1 cellular context compared by ENCODE assay signal in the genomic region with DNA sequence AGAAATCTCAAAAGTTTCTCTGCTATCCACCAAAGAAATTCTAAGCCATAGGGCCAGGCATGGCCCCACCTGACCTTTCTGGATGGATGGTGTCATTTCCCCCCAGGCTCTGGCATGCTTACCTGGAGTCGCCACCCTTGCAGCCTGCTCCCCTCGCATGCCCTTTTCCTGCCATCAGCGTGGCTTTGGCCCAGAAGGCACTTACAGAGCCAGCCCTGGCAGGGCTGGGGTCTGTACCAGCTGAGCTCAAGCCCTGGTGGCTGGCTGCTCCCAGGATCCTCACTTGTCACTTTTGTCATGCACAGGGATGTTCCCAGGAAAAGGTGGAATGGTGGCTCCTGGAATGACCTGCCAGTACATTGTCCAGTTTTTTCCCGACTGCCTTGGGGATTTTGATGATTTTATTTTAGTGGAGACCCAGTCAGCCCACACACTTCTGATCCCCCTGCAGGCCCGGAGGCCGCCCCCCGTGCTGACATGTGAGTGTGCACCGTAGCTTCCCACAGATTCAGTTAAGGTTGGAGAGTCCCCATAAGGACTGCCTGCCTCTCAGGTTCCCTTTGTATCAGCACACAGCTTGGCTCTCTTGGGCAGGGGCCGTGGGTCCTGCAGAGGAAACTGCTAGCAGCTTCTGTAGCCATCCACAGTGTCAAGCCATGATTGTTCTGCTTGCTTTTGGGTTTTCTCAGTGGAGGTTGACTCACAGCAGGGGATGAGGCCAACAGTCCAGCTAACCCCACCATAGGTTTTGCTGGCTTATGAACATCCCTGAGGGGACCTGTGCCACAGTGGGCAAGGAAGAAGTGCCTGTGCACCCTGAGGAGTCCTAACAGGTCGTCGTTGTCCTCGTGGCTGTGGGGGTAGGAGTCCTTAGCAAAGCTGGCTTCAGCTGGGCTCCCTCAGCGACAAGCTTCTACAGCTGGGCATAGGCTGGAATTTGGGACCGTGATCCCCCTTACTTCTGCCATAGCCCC.
TF ChIP-seq lines count a peak whose summit lies in the region.

No MANE protein-coding gene starts in this region.

TF ChIP-seq in A549, 52 proteins besides CTCF, POLR2A, EP300 and RAD21:
- TF ChIP-seq, protein P1, sequence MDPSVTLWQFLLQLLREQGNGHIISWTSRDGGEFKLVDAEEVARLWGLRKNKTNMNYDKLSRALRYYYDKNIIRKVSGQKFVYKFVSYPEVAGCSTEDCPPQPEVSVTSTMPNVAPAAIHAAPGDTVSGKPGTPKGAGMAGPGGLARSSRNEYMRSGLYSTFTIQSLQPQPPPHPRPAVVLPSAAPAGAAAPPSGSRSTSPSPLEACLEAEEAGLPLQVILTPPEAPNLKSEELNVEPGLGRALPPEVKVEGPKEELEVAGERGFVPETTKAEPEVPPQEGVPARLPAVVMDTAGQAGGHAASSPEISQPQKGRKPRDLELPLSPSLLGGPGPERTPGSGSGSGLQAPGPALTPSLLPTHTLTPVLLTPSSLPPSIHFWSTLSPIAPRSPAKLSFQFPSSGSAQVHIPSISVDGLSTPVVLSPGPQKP (IDR thresholded peaks at IDR 0.05; ENCODE audit: low read depth, low read length) = no peak
- TF ChIP-seq EHF (CRISPR knock-in tag; IDR thresholded peaks at IDR 0.05) (no peak), KDM5A (IDR thresholded peaks at IDR 0.05) (no peak), SREBF2 (IDR thresholded peaks at IDR 0.05) (no peak), RCOR1 (IDR thresholded peaks at IDR 0.05; ENCODE audit: low read depth, low read length) (no peak), GATA3 (IDR thresholded peaks at IDR 0.05; ENCODE audit: borderline replicate concordance) (no peak), RNF2 (IDR thresholded peaks at IDR 0.05; ENCODE audit: borderline replicate concordance, low read depth) (no peak), ZC3H11A (IDR thresholded peaks at IDR 0.05) (no peak), EHMT2 (IDR thresholded peaks at IDR 0.05; ENCODE audit: low read depth) (no peak), HOXA7 (CRISPR knock-in tag; IDR thresholded peaks at IDR 0.05) (no peak), RFX5 (IDR thresholded peaks at IDR 0.05) (no peak), NR3C1 (IDR thresholded peaks at IDR 0.05) (no peak)
- TF ChIP-seq, protein P2, sequence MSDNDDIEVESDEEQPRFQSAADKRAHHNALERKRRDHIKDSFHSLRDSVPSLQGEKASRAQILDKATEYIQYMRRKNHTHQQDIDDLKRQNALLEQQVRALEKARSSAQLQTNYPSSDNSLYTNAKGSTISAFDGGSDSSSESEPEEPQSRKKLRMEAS (IDR thresholded peaks at IDR 0.05) = no peak
- TF ChIP-seq, protein P3, sequence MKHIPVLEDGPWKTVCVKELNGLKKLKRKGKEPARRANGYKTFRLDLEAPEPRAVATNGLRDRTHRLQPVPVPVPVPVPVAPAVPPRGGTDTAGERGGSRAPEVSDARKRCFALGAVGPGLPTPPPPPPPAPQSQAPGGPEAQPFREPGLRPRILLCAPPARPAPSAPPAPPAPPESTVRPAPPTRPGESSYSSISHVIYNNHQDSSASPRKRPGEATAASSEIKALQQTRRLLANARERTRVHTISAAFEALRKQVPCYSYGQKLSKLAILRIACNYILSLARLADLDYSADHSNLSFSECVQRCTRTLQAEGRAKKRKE (CRISPR knock-in tag; IDR thresholded peaks at IDR 0.05; ENCODE audit: low read depth) = no peak
- TF ChIP-seq, protein P4, sequence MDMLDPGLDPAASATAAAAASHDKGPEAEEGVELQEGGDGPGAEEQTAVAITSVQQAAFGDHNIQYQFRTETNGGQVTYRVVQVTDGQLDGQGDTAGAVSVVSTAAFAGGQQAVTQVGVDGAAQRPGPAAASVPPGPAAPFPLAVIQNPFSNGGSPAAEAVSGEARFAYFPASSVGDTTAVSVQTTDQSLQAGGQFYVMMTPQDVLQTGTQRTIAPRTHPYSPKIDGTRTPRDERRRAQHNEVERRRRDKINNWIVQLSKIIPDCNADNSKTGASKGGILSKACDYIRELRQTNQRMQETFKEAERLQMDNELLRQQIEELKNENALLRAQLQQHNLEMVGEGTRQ (IDR thresholded peaks at IDR 0.05) = no peak
